In the genomic region with DNA sequence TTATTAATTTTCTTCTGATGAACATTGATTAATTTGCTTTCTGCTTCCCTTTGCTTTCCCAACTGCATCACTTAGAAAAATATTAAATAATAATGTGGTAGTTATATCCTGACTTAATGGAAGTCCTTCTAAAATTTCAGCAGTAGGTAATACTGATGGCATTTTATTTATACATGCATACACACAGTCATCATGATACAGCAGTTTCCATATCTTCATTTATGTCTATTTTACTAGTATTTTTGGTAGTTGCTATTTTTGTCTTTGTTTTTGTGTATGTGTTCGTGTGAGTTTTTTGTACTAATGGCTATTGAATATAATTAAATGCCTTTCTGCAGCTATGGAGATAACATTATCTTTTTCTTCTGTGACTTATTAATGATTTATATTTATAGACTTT, we compare ENCODE assay signal across 5 cellular contexts.
"Had no signal": no experiment of that assay in that cellular context is flagged by ENCODE, and none has a peak within 500 bp of the region (broad histone marks: within the 10 kb centered on the region; RNA-seq: fewer than 3 reads in every experiment).

No MANE protein-coding gene starts in this region.

- DNase-seq: H9, HCEC 1CT, IMR-90, KBM-7 had no signal

- H2AFZ ChIP-seq: GM23338 had no signal

- H3K4me2 ChIP-seq: GM23338 had no signal

- H3K4me3 ChIP-seq: GM23338 had no signal

- ATAC-seq: GM23338 had no signal
